In genomic region chr1:42613803-42614131, GRCh38 we compare ENCODE assay signal across 35 cellular contexts.
"Had no signal": no experiment of that assay in that cellular context is flagged by ENCODE, and none has a peak within 500 bp of the region (broad histone marks: within the 10 kb centered on the region; RNA-seq: fewer than 3 reads in every experiment).

No MANE protein-coding gene starts in this region.

- H3K27ac ChIP-seq: KMS-11 had no signal

- DNase-seq: Karpas-422, Kasumi-1, MG63, MM.1S, MV-4-11, NCI-H1048, NCI-H1092, NCI-H1092 treated with DMSO at 0.1 percent for 48 hours, NCI-H1105, NCI-H1105 treated with DMSO at 0.1 percent for 48 hours, NCI-H1417, NCI-H1417 treated with DMSO at 0.1 percent for 48 hours, NCI-H1436, NCI-H1436 treated with DMSO at 0.1 percent for 48 hours, NCI-H146, NCI-H1694, NCI-H1694 treated with DMSO at 0.1 percent for 48 hours, NCI-H187, NCI-H187 treated with DMSO at 0.1 percent for 48 hours, NCI-H1930, NCI-H2029, NCI-H2029 treated with DMSO at 0.1 percent for 48 hours, NCI-H2081, NCI-H2081 treated with DMSO at 0.1 percent for 48 hours, NCI-H2107, NCI-H2171, NCI-H2171 treated with DMSO at 0.1 percent for 48 hours, NCI-H2227 treated with DMSO at 0.1 percent for 48 hours, NCI-H226, NCI-H345, NCI-H446, NCI-H446 treated with DMSO at 0.1 percent for 48 hours, NCI-H510A, NCI-H510A treated with DMSO at 0.1 percent for 48 hours had no signal

- H3K36me3 ChIP-seq: MG63 had no signal

- H3K27me3 ChIP-seq: MG63 had no signal

- H3K4me2 ChIP-seq: KMS-11 had no signal

- H3K9ac ChIP-seq: KMS-11 had no signal

- H3K4me3 ChIP-seq: MG63 had no signal

- H3K9me3 ChIP-seq: MG63 had no signal
